20 cellular contexts compared by ENCODE assay signal in the genomic region with DNA sequence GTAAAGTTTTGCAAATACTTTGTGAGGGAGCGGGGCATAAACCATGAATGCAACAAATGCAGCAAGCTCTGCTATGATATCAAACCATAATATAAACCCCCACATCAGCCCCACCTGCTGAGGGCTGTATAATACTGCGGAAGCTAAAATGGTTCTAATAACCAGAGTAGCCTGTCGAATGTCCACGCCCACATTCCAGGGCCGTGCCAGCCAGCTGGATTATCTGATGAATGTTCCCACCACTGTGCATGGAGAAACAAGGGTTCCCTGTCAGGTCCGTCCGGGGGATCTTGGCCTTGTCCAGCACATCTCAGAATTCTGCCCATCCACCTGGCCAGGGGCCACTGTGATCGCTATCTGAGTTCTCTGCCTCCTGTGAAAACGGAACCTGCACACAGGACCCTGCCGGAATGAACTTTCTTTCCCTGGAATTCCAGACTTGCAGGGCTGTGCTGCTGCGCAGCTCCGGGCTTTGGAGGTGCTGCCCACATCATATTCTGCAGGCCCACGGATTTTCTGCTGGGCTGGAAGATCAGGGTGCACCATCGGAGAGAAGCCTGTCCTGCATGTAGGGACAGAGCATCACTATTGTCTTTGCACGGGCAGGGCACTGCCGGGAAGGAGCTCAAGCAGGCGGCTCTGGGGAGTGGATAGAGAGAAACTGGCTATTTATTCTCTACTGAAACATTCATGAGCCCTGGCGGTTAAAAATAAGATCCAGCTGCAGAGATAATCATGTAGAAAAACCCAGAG.
DNase-seq lines count a peak whose midpoint lies in the region; ATAC-seq and TF ChIP-seq lines count a peak whose summit lies in the region.
"Had no signal": no experiment of that assay in that cellular context is flagged by ENCODE, and none has a peak within 500 bp of the region (broad histone marks: within the 10 kb centered on the region; RNA-seq: fewer than 3 reads in every experiment).

No MANE protein-coding gene starts in this region.

- DNase-seq in T47D (ENCODE audit: low read depth in 1 of 2, low spot score in 1 of 2) (peak; percentile 55 to 81), MCF 10A (ENCODE audit: unreplicated experiment) (no peak), amniotic epithelial cell (ENCODE audit: low read depth) (peak; percentile 31), memory B cell (ENCODE audit: low spot score in 2 of 2) (no peak), tibial artery (peak in 1 of 2 donors; percentile 54), NCI-H2029 treated with DMSO at 0.1 percent for 48 hours (lab: John Stamatoyannopoulos, UW) (no peak)
- DNase-seq in activated CD4-positive, alpha-beta T cell treated with anti-CD3 and anti-CD28 coated beads for 4 hours, result no peak
- no peak for DNase-seq in stimulated activated CD4-positive, alpha-beta T cell treated with anti-CD3 and anti-CD28 coated beads, Interleukin-2, amount 100 ng/mL, for 48 hours
- DNase-seq: activated naive CD8-positive, alpha-beta T cell treated with anti-CD3 and anti-CD28 coated beads for 36 hours; activated T-cell treated with anti-CD3 and anti-CD28 coated beads for 4 hours; CD8-positive, alpha-beta T cell; effector CD8-positive, alpha-beta T cell; hippocampal formation; IMR-90; left colon; NCI-H1105; NCI-H2171 treated with DMSO at 0.1 percent for 48 hours; psoas muscle had no signal

- H3K4me3 Mint-ChIP-seq in MCF 10A (ENCODE audit: unreplicated experiment), result no peak overlapping the region
- no peak overlapping the region for H3K4me3 Mint-ChIP-seq in memory B cell
- H3K4me3 Mint-ChIP-seq: activated naive CD8-positive, alpha-beta T cell treated with anti-CD3 and anti-CD28 coated beads for 36 hours; CD8-positive, alpha-beta T cell; stimulated activated naive CD8-positive, alpha-beta T cell treated with anti-CD3 and anti-CD28 coated beads, Interleukin-15, Interleukin-2, amounts not matched to agents 100 ng/mL and 50 ng/mL, for 24 hours had no signal

- in situ Hi-C loops in T47D (cut with HindIII; ENCODE audit: low pct_unique_long_range_greater_than_20kb, low sequenced_read_pairs), result no loop called here

- intact Hi-C loops in MCF 10A (cut with micrococcal nuclease), result no loop called here
- intact Hi-C loops in tibial artery (cut with DNase I; ENCODE audit: low total_unique reads), result no loop called here

- H3K4me1 ChIP-seq in tibial artery, result peaks cover 0 to 10% (median 6%) of the 10 kb centered on the region in 4 donors
- H3K4me1 ChIP-seq: psoas muscle, vagina had no signal

- no peak for ATAC-seq in memory B cell (ENCODE audit: low read depth)
- ATAC-seq: CD8-positive, alpha-beta T cell; left colon; psoas muscle had no signal

- peaks cover 0 to 23% of the 10 kb centered on the region in 2 donors for H3K27me3 ChIP-seq in tibial artery
- H3K27me3 ChIP-seq: vagina had no signal

- POLR2A ChIA-PET in MCF 10A (lab: Yijun Ruan, JAX), result no interaction called here

- H3K4me3 ChIP-seq in tibial artery, result peak overlapping the region; percentile 20 to 32
- H3K4me3 ChIP-seq: psoas muscle, vagina had no signal

- H3K36me3 ChIP-seq in tibial artery, result no peaks in the 10 kb centered on the region
- H3K36me3 ChIP-seq: vagina had no signal

- no peak overlapping the region for H3K27ac Mint-ChIP-seq in MCF 10A (ENCODE audit: low read depth, unreplicated experiment)
- peak overlapping the region; percentile 45 for H3K27ac Mint-ChIP-seq in memory B cell
- H3K27ac Mint-ChIP-seq: activated naive CD8-positive, alpha-beta T cell treated with anti-CD3 and anti-CD28 coated beads for 36 hours; CD8-positive, alpha-beta T cell; stimulated activated naive CD8-positive, alpha-beta T cell treated with anti-CD3 and anti-CD28 coated beads, Interleukin-15, Interleukin-2, amounts not matched to agents 100 ng/mL and 50 ng/mL, for 24 hours had no signal

- no TSS peak for BruUV-seq in MCF 10A (replicated peaks; lab: Mats Ljungman, UMichigan)

- peaks cover 7% of the 10 kb centered on the region for H3K9me3 Mint-ChIP-seq in MCF 10A (ENCODE audit: unreplicated experiment)
- peaks cover 5% of the 10 kb centered on the region for H3K9me3 Mint-ChIP-seq in memory B cell
- H3K9me3 Mint-ChIP-seq: activated naive CD8-positive, alpha-beta T cell treated with anti-CD3 and anti-CD28 coated beads for 36 hours; CD8-positive, alpha-beta T cell had no signal

- TF ChIP-seq CTCF in MCF 10A (IDR thresholded peaks at IDR 0.05; ENCODE audit: unreplicated experiment) (no peak), tibial artery (IDR thresholded peaks at IDR 0.05) (no peak)

- CTCF ChIA-PET in MCF 10A (lab: Yijun Ruan, JAX), result interaction anchor here (0.6 to 0.7 kb wide), 4 partner anchors 39 to 1717 kb away, joined by 3 to 4 read pairs (median 3); no protein-coding TSS in a partner anchor

- H3K36me3 Mint-ChIP-seq in MCF 10A (ENCODE audit: insufficient read depth, unreplicated experiment) (no peaks in the 10 kb centered on the region), memory B cell (peaks cover 51% of the 10 kb centered on the region)

- H3K27me3 Mint-ChIP-seq in MCF 10A (ENCODE audit: insufficient read depth, unreplicated experiment) (peaks cover 12% of the 10 kb centered on the region), memory B cell (no peaks in the 10 kb centered on the region)
- H3K27me3 Mint-ChIP-seq: activated naive CD8-positive, alpha-beta T cell treated with anti-CD3 and anti-CD28 coated beads for 36 hours; stimulated activated naive CD8-positive, alpha-beta T cell treated with anti-CD3 and anti-CD28 coated beads, Interleukin-15, Interleukin-2, amounts not matched to agents 100 ng/mL and 50 ng/mL, for 24 hours had no signal

- H3K4me1 Mint-ChIP-seq in MCF 10A (ENCODE audit: insufficient read depth, unreplicated experiment) (peaks cover 6% of the 10 kb centered on the region), memory B cell (no peaks in the 10 kb centered on the region)
- H3K4me1 Mint-ChIP-seq: activated naive CD8-positive, alpha-beta T cell treated with anti-CD3 and anti-CD28 coated beads for 36 hours had no signal

- H3K9me3 ChIP-seq in tibial artery, result no peaks in the 10 kb centered on the region
- H3K9me3 ChIP-seq: psoas muscle, vagina had no signal

- H3K27ac ChIP-seq in tibial artery, result no peak overlapping the region
- H3K27ac ChIP-seq: psoas muscle, vagina had no signal

Comparison
In these comparisons a context has a peak if more than half of its experiments do, and no peak if none do; other contexts are left out.
1. DNase-seq: peak in T47D (2 of 2) and amniotic epithelial cell (single experiment); none in MCF 10A (single experiment), memory B cell (0 of 2), NCI-H2029 treated with DMSO at 0.1 percent for 48 hours (single experiment), activated CD4-positive, alpha-beta T cell treated with anti-CD3 and anti-CD28 coated beads for 4 hours (0 of 2) and stimulated activated CD4-positive, alpha-beta T cell treated with anti-CD3 and anti-CD28 coated beads, Interleukin-2, amount 100 ng/mL, for 48 hours (0 of 2).